In the genomic region with DNA sequence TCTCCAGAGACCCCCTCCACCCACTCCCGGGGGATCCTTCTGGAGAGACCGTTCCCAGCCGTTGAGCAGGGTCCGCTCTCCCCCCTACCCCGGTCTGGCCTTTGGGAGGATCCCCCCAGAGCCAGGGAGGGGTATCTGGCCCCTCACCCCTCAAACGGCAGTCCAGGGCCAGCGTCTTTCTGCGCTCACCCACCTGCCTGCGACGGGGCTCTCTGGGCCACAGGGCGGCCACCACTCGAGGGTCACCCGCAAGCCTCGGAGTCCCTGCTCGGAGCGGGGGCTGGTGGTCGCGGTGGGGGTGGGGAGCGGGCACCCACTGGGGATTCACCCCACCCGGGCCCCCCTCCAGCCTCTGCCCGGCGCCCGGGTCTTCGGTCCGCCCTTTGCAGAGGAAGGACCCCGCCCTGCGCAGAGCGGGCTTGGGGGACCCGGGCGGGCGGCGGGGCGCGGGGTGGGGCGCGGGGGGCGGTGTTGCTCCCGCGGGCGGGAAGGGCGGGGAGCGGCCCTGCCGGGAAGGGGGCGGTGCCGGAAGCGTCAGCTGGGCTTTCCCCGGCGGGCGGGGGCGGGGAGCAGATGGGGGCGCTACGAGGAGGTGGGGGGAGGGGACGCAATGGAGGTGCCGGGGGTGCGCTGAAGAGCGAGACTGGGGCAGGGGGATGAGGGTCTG, we compare ENCODE assay signal across 8 cellular contexts. TPM values are rescaled to one million over a fixed set of nuclear protein-coding genes. Genes with fewer than 3 reads are reported as not detected.
DNase-seq lines count a peak whose midpoint lies in the region; ATAC-seq lines count a peak whose summit lies in the region.

No MANE protein-coding gene starts in this region.

- no peaks in the 10 kb centered on the region for H3K36me3 ChIP-seq in iPS-15b (ENCODE audit: control insufficient read depth, insufficient read depth, low read length)

- DNase-seq in NCI-H748 (lab: John Stamatoyannopoulos, UW; ENCODE audit: unreplicated experiment) (peak; percentile 75), NCI-H748 treated with DMSO at 0.1 percent for 48 hours (lab: John Stamatoyannopoulos, UW) (no peak), T-helper 17 cell (peak; percentile 85 to 89 (median 86)), anterior cingulate cortex (lab: John Stamatoyannopoulos, UW) (peak in 32 of 58 donors; percentile 10 to 70 (median 36))
- peak; percentile 80 to 95 for DNase-seq in stimulated activated CD4-positive, alpha-beta T cell treated with anti-CD3 and anti-CD28 coated beads, Interleukin-15, amount 100 ng/mL, for 48 hours (ENCODE audit: low read depth in 2 of 2)

- H3K4me1 Mint-ChIP-seq in T-helper 17 cell: peaks cover 19% of the 10 kb centered on the region

- H3K9me3 ChIP-seq in T-helper 17 cell (ENCODE audit: control insufficient read depth, low read length, poor library complexity, severe bottlenecking) (no peaks in the 10 kb centered on the region), iPS-15b (ENCODE audit: control insufficient read depth, insufficient read depth, low read length) (no peaks in the 10 kb centered on the region)

- H3K4me3 ChIP-seq in iPS-15b (ENCODE audit: low read depth, low read length): peak overlapping the region; percentile 32

- ATAC-seq in T-helper 17 cell: peak; percentile 32
- ATAC-seq in HG03432 (IDR thresholded peaks at IDR 0.05; ENCODE audit: unreplicated experiment): no peak
- ATAC-seq in GM19397 (IDR thresholded peaks at IDR 0.05; ENCODE audit: unreplicated experiment): no peak

- no peaks in the 10 kb centered on the region for H3K36me3 Mint-ChIP-seq in T-helper 17 cell (ENCODE audit: low read depth)

- peaks cover 8% of the 10 kb centered on the region for H3K27me3 ChIP-seq in iPS-15b (ENCODE audit: control insufficient read depth, insufficient read depth, low read length)

- H3K27me3 Mint-ChIP-seq in T-helper 17 cell: no peaks in the 10 kb centered on the region

- peak overlapping the region; percentile 71 for H3K4me3 Mint-ChIP-seq in T-helper 17 cell

- no peak overlapping the region for H3K27ac Mint-ChIP-seq in T-helper 17 cell

- H3K4me1 ChIP-seq in iPS-15b (ENCODE audit: control insufficient read depth, insufficient read depth, low read length): peaks cover 2% of the 10 kb centered on the region

- peak overlapping the region; percentile 70 for H3K9ac ChIP-seq in iPS-15b (ENCODE audit: low read depth, low read length)

RNA-seq across cellular contexts. Expression of gene CRELD2, which starts 16.6 kb away (rescaled TPM):
- total RNA-seq in T-helper 17 cell: 10 to 100 TPM; 28.1 to 36.7 TPM

RNA-seq across cellular contexts. Expression of gene ALG12, which starts 16.8 kb away (rescaled TPM):
- 10 to 100 TPM; 13.7 to 15.4 TPM for total RNA-seq in T-helper 17 cell

RNA-seq across cellular contexts. Expression of gene PIM3, which starts 25.5 kb away (rescaled TPM):
- total RNA-seq in T-helper 17 cell: 100 to 1,000 TPM; 227 to 241 TPM
